1 cellular context compared by ENCODE assay signal in the genomic region with DNA sequence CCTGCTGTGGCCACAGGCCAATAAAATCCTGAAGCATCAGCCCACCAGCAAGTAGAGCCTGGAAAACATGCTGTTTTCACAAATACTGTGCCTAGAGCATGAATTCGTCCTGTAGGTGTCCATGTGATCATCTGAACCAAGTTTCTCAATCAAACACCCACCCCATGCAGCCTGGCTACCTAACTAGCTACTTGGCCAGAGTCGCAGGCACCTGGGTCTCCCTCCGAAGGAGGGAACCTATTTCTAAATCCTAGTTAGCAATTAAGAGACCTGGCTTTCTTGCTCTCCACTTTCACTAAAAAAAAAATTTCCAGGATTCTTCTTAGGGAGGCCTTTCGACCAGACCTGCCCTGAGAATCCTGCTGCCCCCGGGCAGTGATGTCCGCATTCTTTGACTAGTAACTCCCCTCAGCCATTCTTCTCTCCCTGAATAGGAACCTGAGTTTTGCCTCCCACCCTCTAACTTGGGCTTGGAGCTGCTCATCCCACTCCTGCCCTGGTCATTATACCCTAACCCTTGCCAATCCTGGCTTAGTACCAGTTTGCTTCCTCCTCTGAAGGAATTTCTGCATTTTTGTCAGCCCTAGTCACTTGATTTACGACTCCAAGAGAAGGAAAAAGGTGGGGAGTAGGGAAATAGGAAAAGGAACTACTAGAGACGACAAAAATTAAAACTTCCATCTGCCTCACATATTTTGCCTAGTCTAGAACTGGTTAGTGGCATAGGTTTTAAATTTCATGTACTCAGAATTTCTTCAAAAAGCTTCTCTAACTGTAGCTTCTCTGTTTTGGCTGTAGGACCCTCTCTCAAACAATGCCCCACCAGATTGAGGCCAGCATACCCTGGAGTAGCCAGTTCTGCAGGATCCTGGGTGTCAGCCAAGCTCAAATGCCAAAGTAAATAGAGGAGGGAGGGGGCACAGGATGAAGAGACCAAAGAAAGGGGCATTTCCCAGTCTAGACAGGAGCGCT.
TF ChIP-seq lines count a peak whose summit lies in the region.

No MANE protein-coding gene starts in this region.

TF ChIP-seq in HepG2, 621 proteins besides CTCF, POLR2A, EP300 and RAD21 (continued from another document and continues in another):
- TF ChIP-seq, protein P1, sequence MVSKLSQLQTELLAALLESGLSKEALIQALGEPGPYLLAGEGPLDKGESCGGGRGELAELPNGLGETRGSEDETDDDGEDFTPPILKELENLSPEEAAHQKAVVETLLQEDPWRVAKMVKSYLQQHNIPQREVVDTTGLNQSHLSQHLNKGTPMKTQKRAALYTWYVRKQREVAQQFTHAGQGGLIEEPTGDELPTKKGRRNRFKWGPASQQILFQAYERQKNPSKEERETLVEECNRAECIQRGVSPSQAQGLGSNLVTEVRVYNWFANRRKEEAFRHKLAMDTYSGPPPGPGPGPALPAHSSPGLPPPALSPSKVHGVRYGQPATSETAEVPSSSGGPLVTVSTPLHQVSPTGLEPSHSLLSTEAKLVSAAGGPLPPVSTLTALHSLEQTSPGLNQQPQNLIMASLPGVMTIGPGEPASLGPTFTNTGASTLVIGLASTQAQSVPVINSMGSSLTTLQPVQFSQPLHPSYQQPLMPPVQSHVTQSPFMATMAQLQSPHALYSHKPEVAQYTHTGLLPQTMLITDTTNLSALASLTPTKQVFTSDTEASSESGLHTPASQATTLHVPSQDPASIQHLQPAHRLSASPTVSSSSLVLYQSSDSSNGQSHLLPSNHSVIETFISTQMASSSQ (IDR thresholded peaks at IDR 0.05; ENCODE audit: low read depth), result no peak
- TF ChIP-seq, protein P1 (CRISPR knock-in tag; IDR thresholded peaks at IDR 0.05; ENCODE audit: borderline replicate concordance), result no peak
- no peak for TF ChIP-seq EED (CRISPR knock-in tag; IDR thresholded peaks at IDR 0.05)
- 0 out of 2 replicates have a peak, but pooled peaks have one; percentile 17 for TF ChIP-seq GFI1 (CRISPR knock-in tag; IDR thresholded peaks at IDR 0.05; ENCODE audit: borderline replicate concordance)
- TF ChIP-seq HNRNPH1 (optimal IDR thresholded peaks at IDR 0.05; ENCODE audit: low read depth, low read length), result no peak
- peak; percentile 28; the same call in 1 of the 2 replicates for TF ChIP-seq HDAC2 (CRISPR knock-in tag; IDR thresholded peaks at IDR 0.05)
- 0 out of 2 replicates have a peak, but pooled peaks have one; percentile 41 for TF ChIP-seq ERF (CRISPR knock-in tag; IDR thresholded peaks at IDR 0.05)
- peak; percentile 82 for TF ChIP-seq NFIC (IDR thresholded peaks at IDR 0.05; ENCODE audit: low read length)
- peak; percentile 28; the same call in 1 of the 2 replicates for TF ChIP-seq ZMYM4 (CRISPR knock-in tag; IDR thresholded peaks at IDR 0.05)
- TF ChIP-seq HMG20A (CRISPR knock-in tag; IDR thresholded peaks at IDR 0.05; ENCODE audit: borderline replicate concordance), result 0 out of 2 replicates have a peak, but pooled peaks have one; percentile 35
- TF ChIP-seq, protein P2, sequence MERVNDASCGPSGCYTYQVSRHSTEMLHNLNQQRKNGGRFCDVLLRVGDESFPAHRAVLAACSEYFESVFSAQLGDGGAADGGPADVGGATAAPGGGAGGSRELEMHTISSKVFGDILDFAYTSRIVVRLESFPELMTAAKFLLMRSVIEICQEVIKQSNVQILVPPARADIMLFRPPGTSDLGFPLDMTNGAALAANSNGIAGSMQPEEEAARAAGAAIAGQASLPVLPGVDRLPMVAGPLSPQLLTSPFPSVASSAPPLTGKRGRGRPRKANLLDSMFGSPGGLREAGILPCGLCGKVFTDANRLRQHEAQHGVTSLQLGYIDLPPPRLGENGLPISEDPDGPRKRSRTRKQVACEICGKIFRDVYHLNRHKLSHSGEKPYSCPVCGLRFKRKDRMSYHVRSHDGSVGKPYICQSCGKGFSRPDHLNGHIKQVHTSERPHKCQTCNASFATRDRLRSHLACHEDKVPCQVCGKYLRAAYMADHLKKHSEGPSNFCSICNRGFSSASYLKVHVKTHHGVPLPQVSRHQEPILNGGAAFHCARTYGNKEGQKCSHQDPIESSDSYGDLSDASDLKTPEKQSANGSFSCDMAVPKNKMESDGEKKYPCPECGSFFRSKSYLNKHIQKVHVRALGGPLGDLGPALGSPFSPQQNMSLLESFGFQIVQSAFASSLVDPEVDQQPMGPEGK (CRISPR knock-in tag; IDR thresholded peaks at IDR 0.05), result peak; percentile 89
- no peak for TF ChIP-seq PRPF4 (IDR thresholded peaks at IDR 0.05; ENCODE audit: low read depth, low read length, poor library complexity, severe bottlenecking)
- TF ChIP-seq, protein P3, sequence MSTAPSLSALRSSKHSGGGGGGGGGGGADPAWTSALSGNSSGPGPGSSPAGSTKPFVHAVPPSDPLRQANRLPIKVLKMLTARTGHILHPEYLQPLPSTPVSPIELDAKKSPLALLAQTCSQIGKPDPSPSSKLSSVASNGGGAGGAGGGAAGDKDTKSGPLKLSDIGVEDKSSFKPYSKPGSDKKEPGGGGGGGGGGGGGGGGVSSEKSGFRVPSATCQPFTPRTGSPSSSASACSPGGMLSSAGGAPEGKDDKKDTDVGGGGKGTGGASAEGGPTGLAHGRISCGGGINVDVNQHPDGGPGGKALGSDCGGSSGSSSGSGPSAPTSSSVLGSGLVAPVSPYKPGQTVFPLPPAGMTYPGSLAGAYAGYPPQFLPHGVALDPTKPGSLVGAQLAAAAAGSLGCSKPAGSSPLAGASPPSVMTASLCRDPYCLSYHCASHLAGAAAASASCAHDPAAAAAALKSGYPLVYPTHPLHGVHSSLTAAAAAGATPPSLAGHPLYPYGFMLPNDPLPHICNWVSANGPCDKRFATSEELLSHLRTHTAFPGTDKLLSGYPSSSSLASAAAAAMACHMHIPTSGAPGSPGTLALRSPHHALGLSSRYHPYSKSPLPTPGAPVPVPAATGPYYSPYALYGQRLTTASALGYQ (CRISPR knock-in tag; IDR thresholded peaks at IDR 0.05), result no peak
- TF ChIP-seq ZNF619 (CRISPR knock-in tag; IDR thresholded peaks at IDR 0.05), result 0 out of 2 replicates have a peak, but pooled peaks have one; percentile 43
- TF ChIP-seq TBX2 (CRISPR knock-in tag; IDR thresholded peaks at IDR 0.05; ENCODE audit: borderline replicate concordance), result peak; percentile 35; the same call in 1 of the 2 replicates
- peak; percentile 36; the same call in 1 of the 2 replicates for TF ChIP-seq ZSCAN9 (CRISPR knock-in tag; IDR thresholded peaks at IDR 0.05; ENCODE audit: borderline replicate concordance)
- peak; percentile 37; the same call in 1 of the 2 replicates for TF ChIP-seq ETV5 (CRISPR knock-in tag; IDR thresholded peaks at IDR 0.05; ENCODE audit: borderline replicate concordance)
- peak; percentile 58 for TF ChIP-seq YEATS4 (CRISPR knock-in tag; IDR thresholded peaks at IDR 0.05; ENCODE audit: borderline replicate concordance)
- TF ChIP-seq PITX1 (CRISPR knock-in tag; IDR thresholded peaks at IDR 0.05), result peak; percentile 95
- TF ChIP-seq MIXL1 (CRISPR knock-in tag; IDR thresholded peaks at IDR 0.05), result no peak
- no peak for TF ChIP-seq HMGXB4 (CRISPR knock-in tag; IDR thresholded peaks at IDR 0.05; ENCODE audit: borderline replicate concordance in 1 of 2, low read depth in 1 of 2)
- TF ChIP-seq ELF1 (CRISPR knock-in tag; IDR thresholded peaks at IDR 0.05), result 0 out of 2 replicates have a peak, but pooled peaks have one; percentile 24
- TF ChIP-seq ZNF788 (CRISPR knock-in tag; IDR thresholded peaks at IDR 0.05; ENCODE audit: borderline replicate concordance), result 0 out of 2 replicates have a peak, but pooled peaks have one; percentile 13
- TF ChIP-seq, protein P4, sequence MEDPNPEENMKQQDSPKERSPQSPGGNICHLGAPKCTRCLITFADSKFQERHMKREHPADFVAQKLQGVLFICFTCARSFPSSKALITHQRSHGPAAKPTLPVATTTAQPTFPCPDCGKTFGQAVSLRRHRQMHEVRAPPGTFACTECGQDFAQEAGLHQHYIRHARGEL (CRISPR knock-in tag; IDR thresholded peaks at IDR 0.05), result no peak
- TF ChIP-seq ZNF296 (CRISPR knock-in tag; conservative IDR thresholded peaks at IDR 0.05), result no peak
- TF ChIP-seq, protein P5, sequence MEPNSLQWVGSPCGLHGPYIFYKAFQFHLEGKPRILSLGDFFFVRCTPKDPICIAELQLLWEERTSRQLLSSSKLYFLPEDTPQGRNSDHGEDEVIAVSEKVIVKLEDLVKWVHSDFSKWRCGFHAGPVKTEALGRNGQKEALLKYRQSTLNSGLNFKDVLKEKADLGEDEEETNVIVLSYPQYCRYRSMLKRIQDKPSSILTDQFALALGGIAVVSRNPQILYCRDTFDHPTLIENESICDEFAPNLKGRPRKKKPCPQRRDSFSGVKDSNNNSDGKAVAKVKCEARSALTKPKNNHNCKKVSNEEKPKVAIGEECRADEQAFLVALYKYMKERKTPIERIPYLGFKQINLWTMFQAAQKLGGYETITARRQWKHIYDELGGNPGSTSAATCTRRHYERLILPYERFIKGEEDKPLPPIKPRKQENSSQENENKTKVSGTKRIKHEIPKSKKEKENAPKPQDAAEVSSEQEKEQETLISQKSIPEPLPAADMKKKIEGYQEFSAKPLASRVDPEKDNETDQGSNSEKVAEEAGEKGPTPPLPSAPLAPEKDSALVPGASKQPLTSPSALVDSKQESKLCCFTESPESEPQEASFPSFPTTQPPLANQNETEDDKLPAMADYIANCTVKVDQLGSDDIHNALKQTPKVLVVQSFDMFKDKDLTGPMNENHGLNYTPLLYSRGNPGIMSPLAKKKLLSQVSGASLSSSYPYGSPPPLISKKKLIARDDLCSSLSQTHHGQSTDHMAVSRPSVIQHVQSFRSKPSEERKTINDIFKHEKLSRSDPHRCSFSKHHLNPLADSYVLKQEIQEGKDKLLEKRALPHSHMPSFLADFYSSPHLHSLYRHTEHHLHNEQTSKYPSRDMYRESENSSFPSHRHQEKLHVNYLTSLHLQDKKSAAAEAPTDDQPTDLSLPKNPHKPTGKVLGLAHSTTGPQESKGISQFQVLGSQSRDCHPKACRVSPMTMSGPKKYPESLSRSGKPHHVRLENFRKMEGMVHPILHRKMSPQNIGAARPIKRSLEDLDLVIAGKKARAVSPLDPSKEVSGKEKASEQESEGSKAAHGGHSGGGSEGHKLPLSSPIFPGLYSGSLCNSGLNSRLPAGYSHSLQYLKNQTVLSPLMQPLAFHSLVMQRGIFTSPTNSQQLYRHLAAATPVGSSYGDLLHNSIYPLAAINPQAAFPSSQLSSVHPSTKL (CRISPR knock-in tag; IDR thresholded peaks at IDR 0.05), result peak; percentile 53
- 0 out of 2 replicates have a peak, but pooled peaks have one; percentile 37 for TF ChIP-seq SAP130 (CRISPR knock-in tag; IDR thresholded peaks at IDR 0.05; ENCODE audit: low read depth)
- TF ChIP-seq FOXK2 (IDR thresholded peaks at IDR 0.05), result no peak
- TF ChIP-seq HDAC1 (CRISPR knock-in tag; IDR thresholded peaks at IDR 0.05), result 0 out of 2 replicates have a peak, but pooled peaks have one; percentile 9
- TF ChIP-seq AHDC1 (CRISPR knock-in tag; IDR thresholded peaks at IDR 0.05; ENCODE audit: borderline replicate concordance), result peak; percentile 69; the same call in 1 of the 2 replicates
- no peak for TF ChIP-seq KMT2B (CRISPR knock-in tag; IDR thresholded peaks at IDR 0.05)
